Comparison of ENCODE assay signal across 9 cellular contexts in the genomic region with DNA sequence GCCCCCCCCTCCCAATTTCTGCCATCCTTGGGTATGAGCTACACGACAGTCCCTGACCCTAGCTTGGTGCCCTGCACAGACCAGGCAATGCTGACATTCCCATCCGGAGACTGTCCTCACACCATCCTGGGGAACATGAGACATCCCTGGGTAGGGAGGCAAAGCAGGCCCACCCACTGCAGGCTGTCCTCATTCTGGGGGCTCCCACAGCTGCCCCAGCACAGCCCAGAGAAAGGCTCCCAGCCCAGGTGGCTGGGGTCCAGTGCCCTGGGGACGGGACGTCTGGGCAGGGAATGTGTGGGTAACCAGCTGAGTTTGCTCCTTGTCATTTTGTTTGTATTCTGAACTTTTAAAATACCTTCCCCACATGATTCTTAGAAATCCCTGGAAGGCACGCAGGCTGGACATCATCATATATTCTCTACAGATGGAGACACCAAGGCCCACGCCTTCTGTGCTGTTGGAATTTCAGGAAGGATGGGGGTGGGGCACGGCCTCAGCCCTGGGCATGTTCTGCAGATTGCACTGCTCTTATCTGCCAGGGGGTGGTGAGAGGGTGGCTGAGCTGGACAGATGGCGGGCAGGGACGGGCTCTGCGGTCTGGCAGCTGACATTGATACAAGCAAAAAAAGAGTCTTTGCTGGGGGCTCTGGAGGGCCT.
DNase-seq lines count a peak whose midpoint lies in the region; ATAC-seq, FAIRE-seq and TF ChIP-seq lines count a peak whose summit lies in the region.
"Had no signal": no experiment of that assay in that cellular context is flagged by ENCODE, and none has a peak within 500 bp of the region (broad histone marks: within the 10 kb centered on the region; RNA-seq: fewer than 3 reads in every experiment).

No MANE protein-coding gene starts in this region.

- H3K9me3 ChIP-seq in mucosa of stomach (ENCODE audit: control insufficient read depth, low read length): no peaks in the 10 kb centered on the region

- no peaks in the 10 kb centered on the region for H3K36me3 ChIP-seq in mucosa of stomach (ENCODE audit: control insufficient read depth, insufficient read depth, low read length)

- H3K27me3 ChIP-seq in mucosa of stomach (ENCODE audit: control insufficient read depth, insufficient read depth, low read length): no peaks in the 10 kb centered on the region

- no peak for FAIRE-seq in D721Med (lab: Jason Lieb, UNC)

- H3K9ac ChIP-seq in mucosa of stomach (ENCODE audit: low read length): peak overlapping the region; percentile 10

- peak; percentile 49 for DNase-seq in D721Med (ENCODE audit: insufficient read length, low spot score)
- peak; percentile 72 for DNase-seq in NCI-H510A treated with DMSO at 0.1 percent for 48 hours (lab: John Stamatoyannopoulos, UW)
- DNase-seq in choroid plexus epithelial cell (ENCODE audit: low read depth): no peak
- DNase-seq in kidney glomerular epithelial cell (lab: John Stamatoyannopoulos, UW): no peak
- DNase-seq in NCI-H2081 (lab: John Stamatoyannopoulos, UW): no peak
- DNase-seq: activated T-cell treated with anti-CD3 and anti-CD28 coated beads, Interleukin-2, amount 50 U/mL, for 24 hours had no signal

- TF ChIP-seq CTCF in D721Med (IDR thresholded peaks at IDR 0.05; ENCODE audit: insufficient read depth, missing control alignments) (peak; percentile 13), choroid plexus epithelial cell (conservative IDR thresholded peaks at IDR 0.05; ENCODE audit: low read depth, low read length) (peak; percentile 27)

- H3K4me1 ChIP-seq in mucosa of stomach (ENCODE audit: control insufficient read depth, insufficient read depth, low read length): peaks cover 46% of the 10 kb centered on the region

- ATAC-seq in HG03135 (IDR thresholded peaks at IDR 0.05; ENCODE audit: unreplicated experiment) (no peak), HG02938 (IDR thresholded peaks at IDR 0.05; ENCODE audit: unreplicated experiment) (no peak)

- no peak overlapping the region for H3K4me3 ChIP-seq in choroid plexus epithelial cell (ENCODE audit: low read depth, low read length)
- H3K4me3 ChIP-seq in mucosa of stomach (ENCODE audit: low read length): no peak overlapping the region

Comparison
In these comparisons a context has a peak if more than half of its experiments do, and no peak if none do; other contexts are left out.
1. DNase-seq: peak in D721Med (single experiment) and NCI-H510A treated with DMSO at 0.1 percent for 48 hours (single experiment); none in choroid plexus epithelial cell (single experiment), kidney glomerular epithelial cell (single experiment) and NCI-H2081 (0 of 2).